1 cellular context compared by ENCODE assay signal in the genomic region with DNA sequence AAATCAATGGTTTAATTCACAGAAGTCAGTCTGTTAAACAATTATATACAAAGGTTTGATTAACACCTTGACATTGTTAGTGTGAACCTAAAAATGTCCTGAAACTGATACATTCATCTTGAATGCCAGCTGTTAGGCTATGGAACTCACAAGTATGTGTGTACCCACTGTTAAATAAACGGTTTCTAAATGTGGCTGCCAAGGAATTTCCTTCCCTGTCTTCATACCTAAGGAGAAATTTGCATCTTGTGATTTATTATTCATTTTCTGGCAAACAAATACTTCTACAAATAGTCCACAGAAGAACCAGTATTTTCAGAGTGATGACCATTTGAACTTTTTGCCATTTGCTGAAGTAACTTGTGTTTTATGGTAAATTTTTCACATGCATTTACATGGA.
TF ChIP-seq lines count a peak whose summit lies in the region.

No MANE protein-coding gene starts in this region.

TF ChIP-seq in IMR-90, 13 proteins besides CTCF, POLR2A, EP300 and RAD21:
- TF ChIP-seq, protein P1, sequence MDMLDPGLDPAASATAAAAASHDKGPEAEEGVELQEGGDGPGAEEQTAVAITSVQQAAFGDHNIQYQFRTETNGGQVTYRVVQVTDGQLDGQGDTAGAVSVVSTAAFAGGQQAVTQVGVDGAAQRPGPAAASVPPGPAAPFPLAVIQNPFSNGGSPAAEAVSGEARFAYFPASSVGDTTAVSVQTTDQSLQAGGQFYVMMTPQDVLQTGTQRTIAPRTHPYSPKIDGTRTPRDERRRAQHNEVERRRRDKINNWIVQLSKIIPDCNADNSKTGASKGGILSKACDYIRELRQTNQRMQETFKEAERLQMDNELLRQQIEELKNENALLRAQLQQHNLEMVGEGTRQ (IDR thresholded peaks at IDR 0.05; ENCODE audit: low read depth, low read length), result no peak
- TF ChIP-seq FOS (IDR thresholded peaks at IDR 0.05; ENCODE audit: low read depth, low read length) (no peak), CEBPB (IDR thresholded peaks at IDR 0.05; ENCODE audit: low read depth, low read length) (no peak), MXI1 (IDR thresholded peaks at IDR 0.05; ENCODE audit: borderline replicate concordance, low read depth, low read length) (no peak), RCOR1 (IDR thresholded peaks at IDR 0.05; ENCODE audit: insufficient replicate concordance, low read length) (no peak), MAZ (IDR thresholded peaks at IDR 0.05; ENCODE audit: borderline replicate concordance, low read depth, low read length) (no peak), RFX5 (IDR thresholded peaks at IDR 0.05; ENCODE audit: low read depth, low read length) (no peak), BHLHE40 (IDR thresholded peaks at IDR 0.05; ENCODE audit: low read depth, low read length) (no peak), MAFK (IDR thresholded peaks at IDR 0.05; ENCODE audit: low read depth, low read length) (no peak)
